Comparison of ENCODE assay signal across 13 cellular contexts in genomic region chr4:87644286-87644685, GRCh38. TPM values are rescaled to one million over a fixed set of nuclear protein-coding genes. Genes with fewer than 3 reads are reported as not detected.
"Had no signal": no experiment of that assay in that cellular context is flagged by ENCODE, and none has a peak within 500 bp of the region (broad histone marks: within the 10 kb centered on the region; RNA-seq: fewer than 3 reads in every experiment).

No MANE protein-coding gene starts in this region.

- H3K4me3 ChIP-seq: gastroesophageal sphincter, left lung, sigmoid colon, testis had no signal

- ATAC-seq: activated T-cell treated with anti-CD3 and anti-CD28 coated beads, Interleukin-2, amount 50 U/mL, for 72 hours; gastroesophageal sphincter; left lung; stimulated activated naive CD8-positive, alpha-beta T cell treated with anti-CD3 and anti-CD28 coated beads, Interleukin-15, amount 100 ng/mL, for 72 hours had no signal

- H3K4me1 ChIP-seq: gastroesophageal sphincter, left lung, sigmoid colon, testis had no signal

- DNase-seq: activated CD4-positive, alpha-beta T cell treated with anti-CD3 and anti-CD28 coated beads for 1 hour; activated CD4-positive, alpha-beta T cell treated with anti-CD3 and anti-CD28 coated beads, Interleukin-2, amount 50 U/mL, for 48 hours; activated naive CD8-positive, alpha-beta T cell treated with anti-CD3 and anti-CD28 coated beads, Interleukin-2, amount 10 ng/mL, durations not matched to agents 7 days and 5 days; activated T-cell treated with anti-CD3 and anti-CD28 coated beads, Interleukin-2, amount 50 U/mL, for 72 hours; aorta; left lung; sigmoid colon; stimulated activated CD4-positive, alpha-beta T cell treated with anti-CD3 and anti-CD28 coated beads, Interleukin-12 subunit alpha, Interleukin-12 subunit beta, amount 100 ng/mL, for 4 hours; stimulated activated CD4-positive, alpha-beta T cell treated with anti-CD3 and anti-CD28 coated beads, Interleukin-2, amount 100 ng/mL, for 48 hours; stimulated activated naive CD8-positive, alpha-beta T cell treated with anti-CD3 and anti-CD28 coated beads, Interleukin-15, amount 100 ng/mL, for 72 hours; testis had no signal

- H3K9me3 ChIP-seq: left lung, sigmoid colon, testis had no signal

- H3K27me3 ChIP-seq: gastroesophageal sphincter, left lung, sigmoid colon, testis had no signal

- H3K27ac ChIP-seq: gastroesophageal sphincter, left lung, sigmoid colon, testis had no signal

- H3K36me3 ChIP-seq: gastroesophageal sphincter, left lung, sigmoid colon had no signal

RNA-seq across cellular contexts. Expression of gene DMP1, which starts 5.8 kb away (rescaled TPM):
- polyA plus RNA-seq: aorta, keratinocyte, sigmoid colon had no signal

RNA-seq across cellular contexts. Expression of gene DSPP, which starts 36.0 kb away (rescaled TPM):
- polyA plus RNA-seq: keratinocyte, sigmoid colon had no signal
